1 cellular context compared by ENCODE assay signal in genomic region chr9:128771745-128772519, GRCh38.
TF ChIP-seq lines count a peak whose summit lies in the region.

Gene ZER1 (minus strand): TSS chr9:128771927. CDS start chr9:128755565, 16,362 bp downstream.

TF ChIP-seq in HepG2, 621 proteins besides CTCF, POLR2A, EP300 and RAD21 (continued from another document and continues in another):
- TF ChIP-seq TBX3 (IDR thresholded peaks at IDR 0.05; ENCODE audit: borderline replicate concordance): 0 out of 2 replicates have a peak, but pooled peaks have one; percentile 38
- TF ChIP-seq, protein P1, sequence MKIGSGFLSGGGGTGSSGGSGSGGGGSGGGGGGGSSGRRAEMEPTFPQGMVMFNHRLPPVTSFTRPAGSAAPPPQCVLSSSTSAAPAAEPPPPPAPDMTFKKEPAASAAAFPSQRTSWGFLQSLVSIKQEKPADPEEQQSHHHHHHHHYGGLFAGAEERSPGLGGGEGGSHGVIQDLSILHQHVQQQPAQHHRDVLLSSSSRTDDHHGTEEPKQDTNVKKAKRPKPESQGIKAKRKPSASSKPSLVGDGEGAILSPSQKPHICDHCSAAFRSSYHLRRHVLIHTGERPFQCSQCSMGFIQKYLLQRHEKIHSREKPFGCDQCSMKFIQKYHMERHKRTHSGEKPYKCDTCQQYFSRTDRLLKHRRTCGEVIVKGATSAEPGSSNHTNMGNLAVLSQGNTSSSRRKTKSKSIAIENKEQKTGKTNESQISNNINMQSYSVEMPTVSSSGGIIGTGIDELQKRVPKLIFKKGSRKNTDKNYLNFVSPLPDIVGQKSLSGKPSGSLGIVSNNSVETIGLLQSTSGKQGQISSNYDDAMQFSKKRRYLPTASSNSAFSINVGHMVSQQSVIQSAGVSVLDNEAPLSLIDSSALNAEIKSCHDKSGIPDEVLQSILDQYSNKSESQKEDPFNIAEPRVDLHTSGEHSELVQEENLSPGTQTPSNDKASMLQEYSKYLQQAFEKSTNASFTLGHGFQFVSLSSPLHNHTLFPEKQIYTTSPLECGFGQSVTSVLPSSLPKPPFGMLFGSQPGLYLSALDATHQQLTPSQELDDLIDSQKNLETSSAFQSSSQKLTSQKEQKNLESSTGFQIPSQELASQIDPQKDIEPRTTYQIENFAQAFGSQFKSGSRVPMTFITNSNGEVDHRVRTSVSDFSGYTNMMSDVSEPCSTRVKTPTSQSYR (CRISPR knock-in tag; IDR thresholded peaks at IDR 0.05; ENCODE audit: borderline replicate concordance): peak; percentile 70
- TF ChIP-seq KLF16 (CRISPR knock-in tag; IDR thresholded peaks at IDR 0.05): peak in 1 of 2 experiments; percentile 98; a peak in 2 of 4 replicates
- peak; percentile 81; the same call in 1 of the 2 replicates for TF ChIP-seq KLF12 (CRISPR knock-in tag; IDR thresholded peaks at IDR 0.05; ENCODE audit: borderline replicate concordance)
- peak; percentile 69 for TF ChIP-seq FOSL2 (CRISPR knock-in tag; IDR thresholded peaks at IDR 0.05)
- peak; percentile 36; the same call in 1 of the 2 replicates for TF ChIP-seq NFYC (CRISPR knock-in tag; IDR thresholded peaks at IDR 0.05)
- TF ChIP-seq, protein P2, sequence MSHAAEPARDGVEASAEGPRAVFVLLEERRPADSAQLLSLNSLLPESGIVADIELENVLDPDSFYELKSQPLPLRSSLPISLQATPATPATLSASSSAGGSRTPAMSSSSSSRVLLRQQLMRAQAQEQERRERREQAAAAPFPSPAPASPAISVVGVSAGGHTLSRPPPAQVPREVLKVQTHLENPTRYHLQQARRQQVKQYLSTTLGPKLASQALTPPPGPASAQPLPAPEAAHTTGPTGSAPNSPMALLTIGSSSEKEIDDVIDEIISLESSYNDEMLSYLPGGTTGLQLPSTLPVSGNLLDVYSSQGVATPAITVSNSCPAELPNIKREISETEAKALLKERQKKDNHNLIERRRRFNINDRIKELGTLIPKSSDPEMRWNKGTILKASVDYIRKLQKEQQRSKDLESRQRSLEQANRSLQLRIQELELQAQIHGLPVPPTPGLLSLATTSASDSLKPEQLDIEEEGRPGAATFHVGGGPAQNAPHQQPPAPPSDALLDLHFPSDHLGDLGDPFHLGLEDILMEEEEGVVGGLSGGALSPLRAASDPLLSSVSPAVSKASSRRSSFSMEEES (CRISPR knock-in tag; IDR thresholded peaks at IDR 0.05): peak; percentile 51; the same call in 1 of the 2 replicates
- peak; percentile 74; the same call in 1 of the 2 replicates for TF ChIP-seq NFATC3 (CRISPR knock-in tag; IDR thresholded peaks at IDR 0.05)
- TF ChIP-seq KMT2B (CRISPR knock-in tag; IDR thresholded peaks at IDR 0.05): peak; percentile 95
- peak; percentile 32; the same call in 1 of the 2 replicates for TF ChIP-seq RFXANK (CRISPR knock-in tag; IDR thresholded peaks at IDR 0.05)
- TF ChIP-seq ZNF333 (CRISPR knock-in tag; IDR thresholded peaks at IDR 0.05; ENCODE audit: borderline replicate concordance): no peak
- TF ChIP-seq ZNF557 (CRISPR knock-in tag; IDR thresholded peaks at IDR 0.05): no peak
- TF ChIP-seq, protein P3, sequence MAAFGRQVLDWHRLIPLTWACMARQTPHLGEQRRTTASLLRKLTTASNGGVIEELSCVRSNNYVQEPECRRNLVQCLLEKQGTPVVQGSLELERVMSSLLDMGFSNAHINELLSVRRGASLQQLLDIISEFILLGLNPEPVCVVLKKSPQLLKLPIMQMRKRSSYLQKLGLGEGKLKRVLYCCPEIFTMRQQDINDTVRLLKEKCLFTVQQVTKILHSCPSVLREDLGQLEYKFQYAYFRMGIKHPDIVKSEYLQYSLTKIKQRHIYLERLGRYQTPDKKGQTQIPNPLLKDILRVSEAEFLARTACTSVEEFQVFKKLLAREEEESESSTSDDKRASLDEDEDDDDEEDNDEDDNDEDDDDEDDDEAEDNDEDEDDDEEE (CRISPR knock-in tag; IDR thresholded peaks at IDR 0.05): no peak
- TF ChIP-seq, protein P4, sequence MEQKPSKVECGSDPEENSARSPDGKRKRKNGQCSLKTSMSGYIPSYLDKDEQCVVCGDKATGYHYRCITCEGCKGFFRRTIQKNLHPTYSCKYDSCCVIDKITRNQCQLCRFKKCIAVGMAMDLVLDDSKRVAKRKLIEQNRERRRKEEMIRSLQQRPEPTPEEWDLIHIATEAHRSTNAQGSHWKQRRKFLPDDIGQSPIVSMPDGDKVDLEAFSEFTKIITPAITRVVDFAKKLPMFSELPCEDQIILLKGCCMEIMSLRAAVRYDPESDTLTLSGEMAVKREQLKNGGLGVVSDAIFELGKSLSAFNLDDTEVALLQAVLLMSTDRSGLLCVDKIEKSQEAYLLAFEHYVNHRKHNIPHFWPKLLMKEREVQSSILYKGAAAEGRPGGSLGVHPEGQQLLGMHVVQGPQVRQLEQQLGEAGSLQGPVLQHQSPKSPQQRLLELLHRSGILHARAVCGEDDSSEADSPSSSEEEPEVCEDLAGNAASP (CRISPR knock-in tag; IDR thresholded peaks at IDR 0.05; ENCODE audit: borderline replicate concordance): peak; percentile 73
- no peak for TF ChIP-seq ZBTB14 (CRISPR knock-in tag; IDR thresholded peaks at IDR 0.05)
- TF ChIP-seq ZNF800 (CRISPR knock-in tag; IDR thresholded peaks at IDR 0.05): peak; percentile 65; the same call in 1 of the 2 replicates
- TF ChIP-seq CBX5 (CRISPR knock-in tag; IDR thresholded peaks at IDR 0.05; ENCODE audit: borderline replicate concordance): peak; percentile 61; the same call in 1 of the 2 replicates
- 0 out of 2 replicates have a peak, but pooled peaks have one; percentile 57 for TF ChIP-seq ZSCAN20 (CRISPR knock-in tag; IDR thresholded peaks at IDR 0.05; ENCODE audit: borderline replicate concordance)
- TF ChIP-seq YY1 (IDR thresholded peaks at IDR 0.05; ENCODE audit: insufficient read depth, insufficient replicate concordance, low read depth, low read length): peak; percentile 86
- TF ChIP-seq ZFP91 (CRISPR knock-in tag; IDR thresholded peaks at IDR 0.05; ENCODE audit: borderline replicate concordance): peak; percentile 93
- peak; percentile 74; the same call in 1 of the 2 replicates for TF ChIP-seq ZNF558 (CRISPR knock-in tag; IDR thresholded peaks at IDR 0.05; ENCODE audit: borderline replicate concordance)
- peak; percentile 99 for TF ChIP-seq ZBTB25 (CRISPR knock-in tag; IDR thresholded peaks at IDR 0.05)
- 0 out of 2 replicates have a peak, but pooled peaks have one; percentile 28 for TF ChIP-seq ZNF260 (CRISPR knock-in tag; IDR thresholded peaks at IDR 0.05; ENCODE audit: borderline replicate concordance, low read depth)
- TF ChIP-seq ATAD3A (CRISPR knock-in tag; IDR thresholded peaks at IDR 0.05): no peak
- peak; percentile 15 for TF ChIP-seq ZNF18 (CRISPR knock-in tag; IDR thresholded peaks at IDR 0.05; ENCODE audit: insufficient replicate concordance)
- no peak for TF ChIP-seq IKZF1 (IDR thresholded peaks at IDR 0.05)
- no peak for TF ChIP-seq FOXA1 (IDR thresholded peaks at IDR 0.05)
- TF ChIP-seq FOXA1 (CRISPR knock-in tag; IDR thresholded peaks at IDR 0.05): peak; percentile 86
- TF ChIP-seq, protein P5, sequence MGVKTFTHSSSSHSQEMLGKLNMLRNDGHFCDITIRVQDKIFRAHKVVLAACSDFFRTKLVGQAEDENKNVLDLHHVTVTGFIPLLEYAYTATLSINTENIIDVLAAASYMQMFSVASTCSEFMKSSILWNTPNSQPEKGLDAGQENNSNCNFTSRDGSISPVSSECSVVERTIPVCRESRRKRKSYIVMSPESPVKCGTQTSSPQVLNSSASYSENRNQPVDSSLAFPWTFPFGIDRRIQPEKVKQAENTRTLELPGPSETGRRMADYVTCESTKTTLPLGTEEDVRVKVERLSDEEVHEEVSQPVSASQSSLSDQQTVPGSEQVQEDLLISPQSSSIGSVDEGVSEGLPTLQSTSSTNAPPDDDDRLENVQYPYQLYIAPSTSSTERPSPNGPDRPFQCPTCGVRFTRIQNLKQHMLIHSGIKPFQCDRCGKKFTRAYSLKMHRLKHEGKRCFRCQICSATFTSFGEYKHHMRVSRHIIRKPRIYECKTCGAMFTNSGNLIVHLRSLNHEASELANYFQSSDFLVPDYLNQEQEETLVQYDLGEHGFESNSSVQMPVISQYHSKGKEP (CRISPR knock-in tag; IDR thresholded peaks at IDR 0.05): no peak
- peak; percentile 95 for TF ChIP-seq MTF2 (CRISPR knock-in tag; IDR thresholded peaks at IDR 0.05; ENCODE audit: borderline replicate concordance)
- TF ChIP-seq, protein P6, sequence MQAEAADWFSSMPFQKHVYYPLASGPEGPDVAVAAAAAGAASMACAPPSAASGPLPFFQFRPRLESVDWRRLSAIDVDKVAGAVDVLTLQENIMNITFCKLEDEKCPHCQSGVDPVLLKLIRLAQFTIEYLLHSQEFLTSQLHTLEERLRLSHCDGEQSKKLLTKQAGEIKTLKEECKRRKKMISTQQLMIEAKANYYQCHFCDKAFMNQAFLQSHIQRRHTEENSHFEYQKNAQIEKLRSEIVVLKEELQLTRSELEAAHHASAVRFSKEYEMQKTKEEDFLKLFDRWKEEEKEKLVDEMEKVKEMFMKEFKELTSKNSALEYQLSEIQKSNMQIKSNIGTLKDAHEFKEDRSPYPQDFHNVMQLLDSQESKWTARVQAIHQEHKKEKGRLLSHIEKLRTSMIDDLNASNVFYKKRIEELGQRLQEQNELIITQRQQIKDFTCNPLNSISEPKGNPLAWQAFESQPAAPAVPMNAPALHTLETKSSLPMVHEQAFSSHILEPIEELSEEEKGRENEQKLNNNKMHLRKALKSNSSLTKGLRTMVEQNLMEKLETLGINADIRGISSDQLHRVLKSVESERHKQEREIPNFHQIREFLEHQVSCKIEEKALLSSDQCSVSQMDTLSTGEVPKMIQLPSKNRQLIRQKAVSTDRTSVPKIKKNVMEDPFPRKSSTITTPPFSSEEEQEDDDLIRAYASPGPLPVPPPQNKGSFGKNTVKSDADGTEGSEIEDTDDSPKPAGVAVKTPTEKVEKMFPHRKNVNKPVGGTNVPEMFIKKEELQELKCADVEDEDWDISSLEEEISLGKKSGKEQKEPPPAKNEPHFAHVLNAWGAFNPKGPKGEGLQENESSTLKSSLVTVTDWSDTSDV (CRISPR knock-in tag; IDR thresholded peaks at IDR 0.05): peak; percentile 73; the same call in 1 of the 2 replicates
- peak; percentile 86 for TF ChIP-seq MXD3 (CRISPR knock-in tag; IDR thresholded peaks at IDR 0.05)
- TF ChIP-seq JUND (CRISPR knock-in tag; IDR thresholded peaks at IDR 0.05): 0 out of 2 replicates have a peak, but pooled peaks have one; percentile 51
- peak; percentile 89 for TF ChIP-seq NR2C2 (CRISPR knock-in tag; IDR thresholded peaks at IDR 0.05; ENCODE audit: borderline replicate concordance)
- TF ChIP-seq ZNF414 (CRISPR knock-in tag; IDR thresholded peaks at IDR 0.05): peak; percentile 98
